In genomic region chr15:92113832-92114231, GRCh38 we compare ENCODE assay signal across 26 cellular contexts.
"Had no signal": no experiment of that assay in that cellular context is flagged by ENCODE, and none has a peak within 500 bp of the region (broad histone marks: within the 10 kb centered on the region; RNA-seq: fewer than 3 reads in every experiment).

No MANE protein-coding gene starts in this region.

- H3K4me1 ChIP-seq: body of pancreas, colonic mucosa had no signal

- H3K4me3 ChIP-seq: body of pancreas, cardiac muscle cell, colonic mucosa, gastrocnemius medialis, heart left ventricle had no signal

- FAIRE-seq: TTC549 had no signal

- H3K36me3 ChIP-seq: cardiac muscle cell, colonic mucosa, gastrocnemius medialis had no signal

- H3K9me3 ChIP-seq: body of pancreas, colonic mucosa, gastrocnemius medialis, heart left ventricle had no signal

- DNase-seq: activated B cell treated with CpG ODN at 0.5 μM for 24 hours; activated CD4-positive, alpha-beta T cell treated with anti-CD3 and anti-CD28 coated beads for 48 hours; activated CD4-positive, alpha-beta T cell treated with anti-CD3 and anti-CD28 coated beads, Interleukin-2, amount 50 U/mL, for 1 hour; activated CD4-positive, alpha-beta T cell treated with anti-CD3 and anti-CD28 coated beads, Interleukin-2, amount 50 U/mL, for 48 hours; activated CD8-positive, alpha-beta memory T cell treated with anti-CD3 and anti-CD28 coated beads for 24 hours; activated CD8-positive, alpha-beta T cell treated with anti-CD3 and anti-CD28 coated beads for 36 hours; activated effector memory CD4-positive, alpha-beta T cell treated with Interleukin-2 at 50 U/mL for 16 hours; activated gamma-delta T cell treated with Interleukin-2 at 50 U/mL for 16 hours; activated naive CD4-positive, alpha-beta T cell treated with anti-CD3 and anti-CD28 coated beads, Interleukin-2, amount 50 U/mL, for 16 hours; activated naive CD4-positive, alpha-beta T cell treated with Interleukin-2 at 50 U/mL for 16 hours; activated T-cell treated with anti-CD3 and anti-CD28 coated beads, Interleukin-2, amount 50 U/mL, for 4 hours; amygdala; aorta; body of pancreas; central memory CD4-positive, alpha-beta T cell; cerebellar nuclear complex; colonic mucosa; effector CD8-positive, alpha-beta T cell; foreskin fibroblast; gastrocnemius medialis; glutamatergic neuron; heart left ventricle; T-helper 2 cell had no signal

- H3K27ac ChIP-seq: body of pancreas, cardiac muscle cell, colonic mucosa, gastrocnemius medialis, heart left ventricle, VCaP had no signal

- H3K27me3 ChIP-seq: body of pancreas, cardiac muscle cell, colonic mucosa, gastrocnemius medialis, heart left ventricle had no signal
